1 cellular context compared by ENCODE assay signal in genomic region chr2:37389984-37390765, GRCh38.
TF ChIP-seq lines count a peak whose summit lies in the region.

No MANE protein-coding gene starts in this region.

TF ChIP-seq in HepG2, 621 proteins besides CTCF, POLR2A, EP300 and RAD21 (continued from another document and continues in another):
- 0 out of 2 replicates have a peak, but pooled peaks have one; percentile 27 for TF ChIP-seq TFE3 (CRISPR knock-in tag; IDR thresholded peaks at IDR 0.05)
- TF ChIP-seq SAP130 (CRISPR knock-in tag; IDR thresholded peaks at IDR 0.05; ENCODE audit: low read depth), result peak; percentile 34; the same call in 1 of the 2 replicates
- no peak for TF ChIP-seq FOXK1 (CRISPR knock-in tag; IDR thresholded peaks at IDR 0.05; ENCODE audit: borderline replicate concordance, low read depth)
- TF ChIP-seq ZNF281 (CRISPR knock-in tag; IDR thresholded peaks at IDR 0.05; ENCODE audit: borderline replicate concordance), result peak; percentile 80; the same call in 1 of the 2 replicates
- TF ChIP-seq JARID2 (CRISPR knock-in tag; IDR thresholded peaks at IDR 0.05; ENCODE audit: insufficient replicate concordance), result no peak
- no peak for TF ChIP-seq ZNF816 (CRISPR knock-in tag; IDR thresholded peaks at IDR 0.05; ENCODE audit: borderline replicate concordance)
- TF ChIP-seq ZNF274 (CRISPR knock-in tag; IDR thresholded peaks at IDR 0.05), result no peak
- TF ChIP-seq GABPA (IDR thresholded peaks at IDR 0.05; ENCODE audit: low read depth, low read length), result no peak
- peak; percentile 74 for TF ChIP-seq GABPA (CRISPR knock-in tag; IDR thresholded peaks at IDR 0.05; ENCODE audit: low read depth)
- TF ChIP-seq ZFP41 (CRISPR knock-in tag; IDR thresholded peaks at IDR 0.05; ENCODE audit: borderline replicate concordance), result no peak
- TF ChIP-seq, protein P1, sequence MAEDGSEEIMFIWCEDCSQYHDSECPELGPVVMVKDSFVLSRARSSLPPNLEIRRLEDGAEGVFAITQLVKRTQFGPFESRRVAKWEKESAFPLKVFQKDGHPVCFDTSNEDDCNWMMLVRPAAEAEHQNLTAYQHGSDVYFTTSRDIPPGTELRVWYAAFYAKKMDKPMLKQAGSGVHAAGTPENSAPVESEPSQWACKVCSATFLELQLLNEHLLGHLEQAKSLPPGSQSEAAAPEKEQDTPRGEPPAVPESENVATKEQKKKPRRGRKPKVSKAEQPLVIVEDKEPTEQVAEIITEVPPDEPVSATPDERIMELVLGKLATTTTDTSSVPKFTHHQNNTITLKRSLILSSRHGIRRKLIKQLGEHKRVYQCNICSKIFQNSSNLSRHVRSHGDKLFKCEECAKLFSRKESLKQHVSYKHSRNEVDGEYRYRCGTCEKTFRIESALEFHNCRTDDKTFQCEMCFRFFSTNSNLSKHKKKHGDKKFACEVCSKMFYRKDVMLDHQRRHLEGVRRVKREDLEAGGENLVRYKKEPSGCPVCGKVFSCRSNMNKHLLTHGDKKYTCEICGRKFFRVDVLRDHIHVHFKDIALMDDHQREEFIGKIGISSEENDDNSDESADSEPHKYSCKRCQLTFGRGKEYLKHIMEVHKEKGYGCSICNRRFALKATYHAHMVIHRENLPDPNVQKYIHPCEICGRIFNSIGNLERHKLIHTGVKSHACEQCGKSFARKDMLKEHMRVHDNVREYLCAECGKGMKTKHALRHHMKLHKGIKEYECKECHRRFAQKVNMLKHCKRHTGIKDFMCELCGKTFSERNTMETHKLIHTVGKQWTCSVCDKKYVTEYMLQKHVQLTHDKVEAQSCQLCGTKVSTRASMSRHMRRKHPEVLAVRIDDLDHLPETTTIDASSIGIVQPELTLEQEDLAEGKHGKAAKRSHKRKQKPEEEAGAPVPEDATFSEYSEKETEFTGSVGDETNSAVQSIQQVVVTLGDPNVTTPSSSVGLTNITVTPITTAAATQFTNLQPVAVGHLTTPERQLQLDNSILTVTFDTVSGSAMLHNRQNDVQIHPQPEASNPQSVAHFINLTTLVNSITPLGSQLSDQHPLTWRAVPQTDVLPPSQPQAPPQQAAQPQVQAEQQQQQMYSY (CRISPR knock-in tag; IDR thresholded peaks at IDR 0.05), result no peak
- no peak for TF ChIP-seq DZIP1 (CRISPR knock-in tag; IDR thresholded peaks at IDR 0.05)
- TF ChIP-seq, protein P2, sequence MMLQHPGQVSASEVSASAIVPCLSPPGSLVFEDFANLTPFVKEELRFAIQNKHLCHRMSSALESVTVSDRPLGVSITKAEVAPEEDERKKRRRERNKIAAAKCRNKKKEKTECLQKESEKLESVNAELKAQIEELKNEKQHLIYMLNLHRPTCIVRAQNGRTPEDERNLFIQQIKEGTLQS (CRISPR knock-in tag; IDR thresholded peaks at IDR 0.05), result peak; percentile 51; the same call in 1 of the 2 replicates
- 0 out of 2 replicates have a peak, but pooled peaks have one; percentile 28 for TF ChIP-seq PPARG (CRISPR knock-in tag; conservative IDR thresholded peaks at IDR 0.05)
- TF ChIP-seq GPN1 (CRISPR knock-in tag; IDR thresholded peaks at IDR 0.05; ENCODE audit: borderline replicate concordance), result no peak
- 0 out of 2 replicates have a peak, but pooled peaks have one; percentile 40 for TF ChIP-seq RXRB (CRISPR knock-in tag; IDR thresholded peaks at IDR 0.05; ENCODE audit: borderline replicate concordance)
- TF ChIP-seq, protein P3, sequence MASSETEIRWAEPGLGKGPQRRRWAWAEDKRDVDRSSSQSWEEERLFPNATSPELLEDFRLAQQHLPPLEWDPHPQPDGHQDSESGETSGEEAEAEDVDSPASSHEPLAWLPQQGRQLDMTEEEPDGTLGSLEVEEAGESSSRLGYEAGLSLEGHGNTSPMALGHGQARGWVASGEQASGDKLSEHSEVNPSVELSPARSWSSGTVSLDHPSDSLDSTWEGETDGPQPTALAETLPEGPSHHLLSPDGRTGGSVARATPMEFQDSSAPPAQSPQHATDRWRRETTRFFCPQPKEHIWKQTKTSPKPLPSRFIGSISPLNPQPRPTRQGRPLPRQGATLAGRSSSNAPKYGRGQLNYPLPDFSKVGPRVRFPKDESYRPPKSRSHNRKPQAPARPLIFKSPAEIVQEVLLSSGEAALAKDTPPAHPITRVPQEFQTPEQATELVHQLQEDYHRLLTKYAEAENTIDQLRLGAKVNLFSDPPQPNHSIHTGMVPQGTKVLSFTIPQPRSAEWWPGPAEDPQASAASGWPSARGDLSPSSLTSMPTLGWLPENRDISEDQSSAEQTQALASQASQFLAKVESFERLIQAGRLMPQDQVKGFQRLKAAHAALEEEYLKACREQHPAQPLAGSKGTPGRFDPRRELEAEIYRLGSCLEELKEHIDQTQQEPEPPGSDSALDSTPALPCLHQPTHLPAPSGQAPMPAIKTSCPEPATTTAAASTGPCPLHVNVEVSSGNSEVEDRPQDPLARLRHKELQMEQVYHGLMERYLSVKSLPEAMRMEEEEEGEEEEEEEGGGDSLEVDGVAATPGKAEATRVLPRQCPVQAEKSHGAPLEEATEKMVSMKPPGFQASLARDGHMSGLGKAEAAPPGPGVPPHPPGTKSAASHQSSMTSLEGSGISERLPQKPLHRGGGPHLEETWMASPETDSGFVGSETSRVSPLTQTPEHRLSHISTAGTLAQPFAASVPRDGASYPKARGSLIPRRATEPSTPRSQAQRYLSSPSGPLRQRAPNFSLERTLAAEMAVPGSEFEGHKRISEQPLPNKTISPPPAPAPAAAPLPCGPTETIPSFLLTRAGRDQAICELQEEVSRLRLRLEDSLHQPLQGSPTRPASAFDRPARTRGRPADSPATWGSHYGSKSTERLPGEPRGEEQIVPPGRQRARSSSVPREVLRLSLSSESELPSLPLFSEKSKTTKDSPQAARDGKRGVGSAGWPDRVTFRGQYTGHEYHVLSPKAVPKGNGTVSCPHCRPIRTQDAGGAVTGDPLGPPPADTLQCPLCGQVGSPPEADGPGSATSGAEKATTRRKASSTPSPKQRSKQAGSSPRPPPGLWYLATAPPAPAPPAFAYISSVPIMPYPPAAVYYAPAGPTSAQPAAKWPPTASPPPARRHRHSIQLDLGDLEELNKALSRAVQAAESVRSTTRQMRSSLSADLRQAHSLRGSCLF (CRISPR knock-in tag; IDR thresholded peaks at IDR 0.05; ENCODE audit: borderline replicate concordance), result no peak
- TF ChIP-seq, protein P4, sequence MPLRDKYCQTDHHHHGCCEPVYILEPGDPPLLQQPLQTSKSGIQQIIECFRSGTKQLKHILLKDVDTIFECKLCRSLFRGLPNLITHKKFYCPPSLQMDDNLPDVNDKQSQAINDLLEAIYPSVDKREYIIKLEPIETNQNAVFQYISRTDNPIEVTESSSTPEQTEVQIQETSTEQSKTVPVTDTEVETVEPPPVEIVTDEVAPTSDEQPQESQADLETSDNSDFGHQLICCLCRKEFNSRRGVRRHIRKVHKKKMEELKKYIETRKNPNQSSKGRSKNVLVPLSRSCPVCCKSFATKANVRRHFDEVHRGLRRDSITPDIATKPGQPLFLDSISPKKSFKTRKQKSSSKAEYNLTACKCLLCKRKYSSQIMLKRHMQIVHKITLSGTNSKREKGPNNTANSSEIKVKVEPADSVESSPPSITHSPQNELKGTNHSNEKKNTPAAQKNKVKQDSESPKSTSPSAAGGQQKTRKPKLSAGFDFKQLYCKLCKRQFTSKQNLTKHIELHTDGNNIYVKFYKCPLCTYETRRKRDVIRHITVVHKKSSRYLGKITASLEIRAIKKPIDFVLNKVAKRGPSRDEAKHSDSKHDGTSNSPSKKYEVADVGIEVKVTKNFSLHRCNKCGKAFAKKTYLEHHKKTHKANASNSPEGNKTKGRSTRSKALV (CRISPR knock-in tag; IDR thresholded peaks at IDR 0.05), result no peak
- peak; percentile 85 for TF ChIP-seq FOXA3 (CRISPR knock-in tag; IDR thresholded peaks at IDR 0.05)
- TF ChIP-seq, protein P5, sequence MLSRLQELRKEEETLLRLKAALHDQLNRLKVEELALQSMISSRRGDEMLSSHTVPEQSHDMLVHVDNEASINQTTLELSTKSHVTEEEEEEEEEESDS (CRISPR knock-in tag; IDR thresholded peaks at IDR 0.05; ENCODE audit: borderline replicate concordance), result no peak
- no peak for TF ChIP-seq POGZ (CRISPR knock-in tag; IDR thresholded peaks at IDR 0.05)
- no peak for TF ChIP-seq FOXA1 (IDR thresholded peaks at IDR 0.05)
- TF ChIP-seq FOXA1 (CRISPR knock-in tag; IDR thresholded peaks at IDR 0.05), result peak; percentile 59
- no peak for TF ChIP-seq IRX3 (CRISPR knock-in tag; IDR thresholded peaks at IDR 0.05; ENCODE audit: borderline replicate concordance, low read depth)
- no peak for TF ChIP-seq ZNF207 (IDR thresholded peaks at IDR 0.05; ENCODE audit: borderline replicate concordance)
- TF ChIP-seq ISL2 (CRISPR knock-in tag; IDR thresholded peaks at IDR 0.05), result no peak
- no peak for TF ChIP-seq SP4 (CRISPR knock-in tag; IDR thresholded peaks at IDR 0.05)
- TF ChIP-seq ZHX1 (CRISPR knock-in tag; IDR thresholded peaks at IDR 0.05; ENCODE audit: low read depth), result no peak
- TF ChIP-seq EED (CRISPR knock-in tag; IDR thresholded peaks at IDR 0.05), result no peak
- TF ChIP-seq, protein P6, sequence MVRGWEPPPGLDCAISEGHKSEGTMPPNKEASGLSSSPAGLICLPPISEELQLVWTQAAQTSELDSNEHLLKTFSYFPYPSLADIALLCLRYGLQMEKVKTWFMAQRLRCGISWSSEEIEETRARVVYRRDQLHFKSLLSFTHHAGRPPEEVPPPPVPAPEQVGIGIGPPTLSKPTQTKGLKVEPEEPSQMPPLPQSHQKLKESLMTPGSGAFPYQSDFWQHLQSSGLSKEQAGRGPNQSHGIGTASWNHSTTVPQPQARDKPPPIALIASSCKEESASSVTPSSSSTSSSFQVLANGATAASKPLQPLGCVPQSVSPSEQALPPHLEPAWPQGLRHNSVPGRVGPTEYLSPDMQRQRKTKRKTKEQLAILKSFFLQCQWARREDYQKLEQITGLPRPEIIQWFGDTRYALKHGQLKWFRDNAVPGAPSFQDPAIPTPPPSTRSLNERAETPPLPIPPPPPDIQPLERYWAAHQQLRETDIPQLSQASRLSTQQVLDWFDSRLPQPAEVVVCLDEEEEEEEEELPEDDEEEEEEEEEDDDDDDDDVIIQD (CRISPR knock-in tag; IDR thresholded peaks at IDR 0.05; ENCODE audit: low read depth), result 0 out of 2 replicates have a peak, but pooled peaks have one; percentile 50
- TF ChIP-seq FOSL2 (CRISPR knock-in tag; IDR thresholded peaks at IDR 0.05), result peak; percentile 91
